In the genomic region with DNA sequence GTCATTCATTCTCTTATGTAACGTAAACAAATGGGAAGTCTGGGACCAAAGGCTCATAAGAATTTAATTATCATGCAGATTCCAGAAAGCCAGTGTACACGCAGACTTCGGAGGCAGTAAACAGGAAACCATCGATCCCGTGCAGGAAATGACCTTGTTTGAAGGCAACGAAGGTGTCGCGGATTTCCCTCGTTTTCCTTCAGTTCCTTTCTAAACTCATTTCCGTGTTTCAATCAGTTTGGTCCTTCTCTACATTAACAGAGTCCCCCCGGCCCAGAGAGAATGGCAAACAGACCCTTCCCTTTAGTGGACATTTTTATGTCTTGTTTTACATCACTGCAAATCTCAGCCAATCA, we compare ENCODE assay signal across 8 cellular contexts. TPM values are rescaled to one million over a fixed set of nuclear protein-coding genes. Genes with fewer than 3 reads are reported as not detected.
DNase-seq lines count a peak whose midpoint lies in the region; ATAC-seq, FAIRE-seq and TF ChIP-seq lines count a peak whose summit lies in the region.

No MANE protein-coding gene starts in this region.

- no peaks in the 10 kb centered on the region for H3K9me3 ChIP-seq in gastrocnemius medialis

- peaks cover 11% of the 10 kb centered on the region for H3K4me1 Mint-ChIP-seq in activated naive CD4-positive, alpha-beta T cell treated with anti-CD3 and anti-CD28 coated beads for 36 hours (ENCODE audit: low read depth)
- H3K4me1 Mint-ChIP-seq in activated B cell treated with CpG ODN at 0.5 μM for 24 hours: peaks cover 13% of the 10 kb centered on the region

- in situ Hi-C loops in gastrocnemius medialis (cut with MboI; ENCODE audit: low sequenced_read_pairs in 4 of 4): loop anchor here in 2 of 4 donors (5.0 to 25.0 kb wide), 2 partner anchors 56 to 839 kb away; partner anchors contain the start of genes PEX5 (in 2 of the 2) and NECAP1 (in 1 of the 2)

- no peaks in the 10 kb centered on the region for H3K27me3 ChIP-seq in gastrocnemius medialis

- H3K27ac Mint-ChIP-seq in activated naive CD4-positive, alpha-beta T cell treated with anti-CD3 and anti-CD28 coated beads for 36 hours: peak overlapping the region; percentile 100
- peak overlapping the region; percentile 100 for H3K27ac Mint-ChIP-seq in activated B cell treated with CpG ODN at 0.5 μM for 24 hours

- H3K4me3 Mint-ChIP-seq in activated naive CD4-positive, alpha-beta T cell treated with anti-CD3 and anti-CD28 coated beads for 36 hours: peak overlapping the region; percentile 94
- H3K4me3 Mint-ChIP-seq in activated B cell treated with CpG ODN at 0.5 μM for 24 hours: peak overlapping the region; percentile 98

- no peaks in the 10 kb centered on the region for H3K9me3 Mint-ChIP-seq in activated naive CD4-positive, alpha-beta T cell treated with anti-CD3 and anti-CD28 coated beads for 36 hours
- H3K9me3 Mint-ChIP-seq in activated B cell treated with CpG ODN at 0.5 μM for 24 hours: no peaks in the 10 kb centered on the region

- H3K4me3 ChIP-seq in gastrocnemius medialis: peak overlapping the region; percentile 77 to 98 (median 90)

- peak in 1 of 2 donors; percentile 68 for TF ChIP-seq POLR2A in gastrocnemius medialis (IDR thresholded peaks at IDR 0.05)

- peak; percentile 22 for ATAC-seq in HG02973 (IDR thresholded peaks at IDR 0.05; ENCODE audit: unreplicated experiment)
- peak; percentile 17 for ATAC-seq in activated B cell treated with CpG ODN at 0.5 μM for 24 hours (ENCODE audit: low read depth)
- peak; percentile 39 for ATAC-seq in Right ventricle myocardium superior (ENCODE audit: poor library complexity)
- peak; percentile 32 to 53 for ATAC-seq in gastrocnemius medialis

- CTCF ChIA-PET in activated naive CD4-positive, alpha-beta T cell treated with anti-CD3 and anti-CD28 coated beads for 36 hours (lab: Charles Lee): interaction anchor here (1.0 kb wide), 1 partner anchor 52 kb away, joined by 3 read pairs; no protein-coding TSS in a partner anchor
- CTCF ChIA-PET in activated B cell treated with CpG ODN at 0.5 μM for 24 hours (lab: Charles Lee): interaction anchor here (0.8 kb wide), 1 partner anchor 93 kb away, joined by 3 read pairs; no protein-coding TSS in a partner anchor

- POLR2A ChIA-PET in activated B cell treated with CpG ODN at 0.5 μM for 24 hours (lab: Charles Lee): interaction anchor here (0.6 to 2.3 kb wide), 8 partner anchors 10 to 386 kb away, joined by 3 to 21 read pairs (median 4); partner anchors contain the start of gene SLC2A3

- peak overlapping the region; percentile 98 to 100 (median 100) for H3K27ac ChIP-seq in gastrocnemius medialis

- no peaks in the 10 kb centered on the region for H3K27me3 Mint-ChIP-seq in activated naive CD4-positive, alpha-beta T cell treated with anti-CD3 and anti-CD28 coated beads for 36 hours (ENCODE audit: low read depth)
- H3K27me3 Mint-ChIP-seq in activated B cell treated with CpG ODN at 0.5 μM for 24 hours: no peaks in the 10 kb centered on the region

- no peak for FAIRE-seq in RCC 7860 (lab: Jason Lieb, UNC)

- no peaks in the 10 kb centered on the region for H3K4me1 ChIP-seq in gastrocnemius medialis

- H3K36me3 Mint-ChIP-seq in activated naive CD4-positive, alpha-beta T cell treated with anti-CD3 and anti-CD28 coated beads for 36 hours (ENCODE audit: low read depth): peaks cover 6% of the 10 kb centered on the region
- H3K36me3 Mint-ChIP-seq in activated B cell treated with CpG ODN at 0.5 μM for 24 hours (ENCODE audit: low read depth): peaks cover 11% of the 10 kb centered on the region

- H3K36me3 ChIP-seq in gastrocnemius medialis: no peaks in the 10 kb centered on the region

- no peak for DNase-seq in activated naive CD4-positive, alpha-beta T cell treated with anti-CD3 and anti-CD28 coated beads for 36 hours
- DNase-seq in activated naive CD4-positive, alpha-beta T cell treated with anti-CD3 and anti-CD28 coated beads, Interleukin-2, amount 50 U/mL, for 16 hours: no peak
- no peak for DNase-seq in activated B cell treated with CpG ODN at 0.5 μM for 24 hours
- no peak for DNase-seq in Right ventricle myocardium superior
- DNase-seq in gastrocnemius medialis: peak in 1 of 2 donors; percentile 26
- no peak for DNase-seq in NCI-H446 (lab: John Stamatoyannopoulos, UW)
- no peak for DNase-seq in RCC 7860 (ENCODE audit: low spot score)

- intact Hi-C loops in activated naive CD4-positive, alpha-beta T cell treated with anti-CD3 and anti-CD28 coated beads for 36 hours (cut with micrococcal nuclease): loop anchor here (1.0 to 5.0 kb wide), 9 partner anchors 36 to 1154 kb away; partner anchors contain the start of genes LPCAT3, NECAP1 and SPSB2
- intact Hi-C loops in activated B cell treated with CpG ODN at 0.5 μM for 24 hours (cut with micrococcal nuclease) (loop anchor here (1.0 to 2.0 kb wide), 6 partner anchors 31 to 837 kb away; partner anchors contain the start of genes NECAP1 and PEX5), Right ventricle myocardium superior (cut with DNase I) (no loop called here), gastrocnemius medialis (cut with DNase I; ENCODE audit: low total_unique reads) (no loop called here)

- TF ChIP-seq CTCF in activated B cell treated with CpG ODN at 0.5 μM for 24 hours (IDR thresholded peaks at IDR 0.05): no peak
- TF ChIP-seq CTCF in gastrocnemius medialis (IDR thresholded peaks at IDR 0.05 in 4 of 5, conservative IDR thresholded peaks at IDR 0.05 in 1 of 5): no peak

RNA-seq across cellular contexts. Expression of gene FOXJ2, which starts 6.3 kb away (rescaled TPM):
- 10 to 100 TPM; 17.6 to 17.7 TPM for total RNA-seq in activated naive CD4-positive, alpha-beta T cell treated with anti-CD3 and anti-CD28 coated beads for 36 hours
- 12.5 and 13.6 TPM in 2 replicates for total RNA-seq in activated B cell treated with CpG ODN at 0.5 μM for 24 hours
- total RNA-seq in Right ventricle myocardium superior: 22.4 TPM
- 10 to 100 TPM; 14.3 to 28.0 (median 22.8) TPM for total RNA-seq in gastrocnemius medialis

RNA-seq across cellular contexts. Expression of gene C3AR1, which starts 39.9 kb away (rescaled TPM):
- total RNA-seq in activated naive CD4-positive, alpha-beta T cell treated with anti-CD3 and anti-CD28 coated beads for 36 hours: under 1 TPM; 0.21 to 0.25 TPM
- total RNA-seq in activated B cell treated with CpG ODN at 0.5 μM for 24 hours (0.11 and 0.29 TPM in 2 replicates), Right ventricle myocardium superior (7.3 TPM), gastrocnemius medialis (1 to 10 TPM in 3 of 4 donors, under 1 TPM in 1; 0.95 to 4.7 (median 2.4) TPM)

RNA-seq across cellular contexts. Expression of gene NECAP1, which starts 55.8 kb away (rescaled TPM):
- total RNA-seq in activated naive CD4-positive, alpha-beta T cell treated with anti-CD3 and anti-CD28 coated beads for 36 hours: 10 to 100 TPM; 30.2 to 32.0 TPM
- 27.9 and 35.8 TPM in 2 replicates for total RNA-seq in activated B cell treated with CpG ODN at 0.5 μM for 24 hours
- total RNA-seq in Right ventricle myocardium superior: 16.8 TPM
- 10 to 100 TPM; 15.2 to 27.6 (median 15.8) TPM for total RNA-seq in gastrocnemius medialis

Comparison
In these comparisons a context has a peak if more than half of its experiments do, and no peak if none do; other contexts are left out.
1. intact Hi-C loops: an anchor here in activated naive CD4-positive, alpha-beta T cell treated with anti-CD3 and anti-CD28 coated beads for 36 hours (1.0 to 5.0 kb wide) and activated B cell treated with CpG ODN at 0.5 μM for 24 hours (1.0 to 2.0 kb wide); none called in Right ventricle myocardium superior and gastrocnemius medialis.